ENCODE assay signal across 1 cellular context in the genomic region with DNA sequence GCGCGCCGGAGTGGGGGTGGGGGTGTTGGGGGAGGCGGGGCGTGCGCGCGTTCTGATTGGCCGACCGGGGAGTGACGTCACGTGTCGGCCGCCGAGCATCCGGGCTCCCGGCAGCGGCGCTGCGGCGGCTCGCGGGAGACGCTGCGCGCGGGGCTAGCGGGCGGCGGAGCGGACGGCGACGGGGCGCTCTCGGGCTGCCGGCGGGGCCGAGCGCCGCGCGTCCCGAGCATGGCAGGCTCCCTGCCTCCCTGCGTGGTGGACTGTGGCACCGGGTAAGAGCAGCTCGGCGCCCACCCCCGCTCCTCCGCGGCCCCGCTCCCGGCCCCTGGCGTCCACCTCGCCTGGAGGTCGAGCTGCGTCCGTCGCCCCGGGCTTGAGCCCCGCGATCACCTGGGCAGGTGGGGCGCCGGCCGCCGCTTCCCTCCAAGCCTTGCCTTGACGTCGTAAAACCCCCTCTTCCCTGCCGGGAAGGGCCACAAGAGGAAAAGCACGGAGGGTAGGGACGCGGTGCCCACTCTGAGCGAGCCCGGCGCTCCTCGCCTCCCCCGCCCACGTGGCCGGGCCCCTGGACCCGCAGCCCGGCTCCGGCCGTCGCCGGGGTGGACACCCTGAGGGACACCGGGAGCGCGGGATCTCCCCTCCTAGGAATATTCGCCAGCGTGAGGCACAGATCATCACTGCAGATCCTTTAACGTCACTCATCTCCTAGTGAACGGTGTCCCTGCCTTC.
A peak's percentile ranks its signal among the peaks of the same experiment; 100 is the strongest.
TF ChIP-seq lines count a peak whose summit lies in the region.

A gene (plus strand): TSS at position 98 of the 729 bp plus-strand sequence. CDS start 131 bp downstream, at position 229.

TF ChIP-seq in HepG2, 621 proteins besides CTCF, POLR2A, EP300 and RAD21 (continued from another document and continues in another):
- TF ChIP-seq, protein P1, sequence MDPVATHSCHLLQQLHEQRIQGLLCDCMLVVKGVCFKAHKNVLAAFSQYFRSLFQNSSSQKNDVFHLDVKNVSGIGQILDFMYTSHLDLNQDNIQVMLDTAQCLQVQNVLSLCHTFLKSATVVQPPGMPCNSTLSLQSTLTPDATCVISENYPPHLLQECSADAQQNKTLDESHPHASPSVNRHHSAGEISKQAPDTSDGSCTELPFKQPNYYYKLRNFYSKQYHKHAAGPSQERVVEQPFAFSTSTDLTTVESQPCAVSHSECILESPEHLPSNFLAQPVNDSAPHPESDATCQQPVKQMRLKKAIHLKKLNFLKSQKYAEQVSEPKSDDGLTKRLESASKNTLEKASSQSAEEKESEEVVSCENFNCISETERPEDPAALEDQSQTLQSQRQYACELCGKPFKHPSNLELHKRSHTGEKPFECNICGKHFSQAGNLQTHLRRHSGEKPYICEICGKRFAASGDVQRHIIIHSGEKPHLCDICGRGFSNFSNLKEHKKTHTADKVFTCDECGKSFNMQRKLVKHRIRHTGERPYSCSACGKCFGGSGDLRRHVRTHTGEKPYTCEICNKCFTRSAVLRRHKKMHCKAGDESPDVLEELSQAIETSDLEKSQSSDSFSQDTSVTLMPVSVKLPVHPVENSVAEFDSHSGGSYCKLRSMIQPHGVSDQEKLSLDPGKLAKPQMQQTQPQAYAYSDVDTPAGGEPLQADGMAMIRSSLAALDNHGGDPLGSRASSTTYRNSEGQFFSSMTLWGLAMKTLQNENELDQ (CRISPR knock-in tag; IDR thresholded peaks at IDR 0.05; ENCODE audit: borderline replicate concordance): no peak
- TF ChIP-seq MYNN (CRISPR knock-in tag; IDR thresholded peaks at IDR 0.05; ENCODE audit: low read depth) (no peak), ZNF230 (CRISPR knock-in tag; IDR thresholded peaks at IDR 0.05) (peak; percentile 53; the same call in 1 of the 2 replicates), HNRNPLL (IDR thresholded peaks at IDR 0.05; ENCODE audit: low read depth, low read length, poor library complexity, severe bottlenecking) (no peak), SMAD9 (CRISPR knock-in tag; IDR thresholded peaks at IDR 0.05) (no peak), ELF3 (CRISPR knock-in tag; IDR thresholded peaks at IDR 0.05) (peak; percentile 35; the same call in 1 of the 2 replicates), SKI (IDR thresholded peaks at IDR 0.05; ENCODE audit: partially characterized antibody) (no peak), MED13 (CRISPR knock-in tag; IDR thresholded peaks at IDR 0.05) (no peak), ZNF549 (CRISPR knock-in tag; IDR thresholded peaks at IDR 0.05) (no peak), ZNF790 (CRISPR knock-in tag; IDR thresholded peaks at IDR 0.05; ENCODE audit: borderline replicate concordance) (no peak; the same call in 1 of the 2 replicates), ARID2 (CRISPR knock-in tag; IDR thresholded peaks at IDR 0.05; ENCODE audit: borderline replicate concordance) (peak; percentile 85; the same call in 1 of the 2 replicates), ZNF12 (CRISPR knock-in tag; IDR thresholded peaks at IDR 0.05) (no peak), KDM6A (CRISPR knock-in tag; IDR thresholded peaks at IDR 0.05; ENCODE audit: low read depth) (no peak), PHB2 (IDR thresholded peaks at IDR 0.05; ENCODE audit: partially characterized antibody) (no peak), CHD4 (IDR thresholded peaks at IDR 0.05; ENCODE audit: borderline replicate concordance, low read length) (no peak), ZNF773 (CRISPR knock-in tag; IDR thresholded peaks at IDR 0.05; ENCODE audit: borderline replicate concordance) (no peak), ATF7 (IDR thresholded peaks at IDR 0.05) (no peak), ATF7 (CRISPR knock-in tag; IDR thresholded peaks at IDR 0.05) (no peak), ZBTB21 (CRISPR knock-in tag; IDR thresholded peaks at IDR 0.05) (no peak), NFYC (CRISPR knock-in tag; IDR thresholded peaks at IDR 0.05) (peak; percentile 63), ZFP37 (CRISPR knock-in tag; IDR thresholded peaks at IDR 0.05; ENCODE audit: borderline replicate concordance) (no peak), ASH2L (IDR thresholded peaks at IDR 0.05; ENCODE audit: insufficient read length, low read depth, low read length) (peak; percentile 80), JARID2 (CRISPR knock-in tag; IDR thresholded peaks at IDR 0.05; ENCODE audit: insufficient replicate concordance) (no peak), ZSCAN30 (CRISPR knock-in tag; IDR thresholded peaks at IDR 0.05) (no peak), JUND (CRISPR knock-in tag; IDR thresholded peaks at IDR 0.05) (no peak)
- TF ChIP-seq, protein P2, sequence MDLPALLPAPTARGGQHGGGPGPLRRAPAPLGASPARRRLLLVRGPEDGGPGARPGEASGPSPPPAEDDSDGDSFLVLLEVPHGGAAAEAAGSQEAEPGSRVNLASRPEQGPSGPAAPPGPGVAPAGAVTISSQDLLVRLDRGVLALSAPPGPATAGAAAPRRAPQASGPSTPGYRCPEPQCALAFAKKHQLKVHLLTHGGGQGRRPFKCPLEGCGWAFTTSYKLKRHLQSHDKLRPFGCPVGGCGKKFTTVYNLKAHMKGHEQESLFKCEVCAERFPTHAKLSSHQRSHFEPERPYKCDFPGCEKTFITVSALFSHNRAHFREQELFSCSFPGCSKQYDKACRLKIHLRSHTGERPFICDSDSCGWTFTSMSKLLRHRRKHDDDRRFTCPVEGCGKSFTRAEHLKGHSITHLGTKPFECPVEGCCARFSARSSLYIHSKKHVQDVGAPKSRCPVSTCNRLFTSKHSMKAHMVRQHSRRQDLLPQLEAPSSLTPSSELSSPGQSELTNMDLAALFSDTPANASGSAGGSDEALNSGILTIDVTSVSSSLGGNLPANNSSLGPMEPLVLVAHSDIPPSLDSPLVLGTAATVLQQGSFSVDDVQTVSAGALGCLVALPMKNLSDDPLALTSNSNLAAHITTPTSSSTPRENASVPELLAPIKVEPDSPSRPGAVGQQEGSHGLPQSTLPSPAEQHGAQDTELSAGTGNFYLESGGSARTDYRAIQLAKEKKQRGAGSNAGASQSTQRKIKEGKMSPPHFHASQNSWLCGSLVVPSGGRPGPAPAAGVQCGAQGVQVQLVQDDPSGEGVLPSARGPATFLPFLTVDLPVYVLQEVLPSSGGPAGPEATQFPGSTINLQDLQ (CRISPR knock-in tag; IDR thresholded peaks at IDR 0.05): no peak
- TF ChIP-seq, protein P3, sequence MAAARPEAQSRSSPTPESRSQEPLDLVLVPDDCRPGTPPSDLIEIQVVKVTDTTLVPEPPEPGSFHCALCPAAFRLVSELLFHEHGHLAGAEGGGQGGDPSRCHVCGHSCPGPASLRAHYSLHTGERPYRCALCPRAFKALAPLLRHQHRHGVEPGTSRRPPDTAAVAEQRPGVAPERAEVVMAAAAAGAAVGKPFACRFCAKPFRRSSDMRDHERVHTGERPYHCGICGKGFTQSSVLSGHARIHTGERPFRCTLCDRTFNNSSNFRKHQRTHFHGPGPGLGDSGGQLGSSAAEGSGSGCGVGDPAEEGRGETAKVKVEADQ (CRISPR knock-in tag; IDR thresholded peaks at IDR 0.05; ENCODE audit: borderline replicate concordance): 0 out of 2 replicates have a peak, but pooled peaks have one; percentile 39
- TF ChIP-seq, protein P4, sequence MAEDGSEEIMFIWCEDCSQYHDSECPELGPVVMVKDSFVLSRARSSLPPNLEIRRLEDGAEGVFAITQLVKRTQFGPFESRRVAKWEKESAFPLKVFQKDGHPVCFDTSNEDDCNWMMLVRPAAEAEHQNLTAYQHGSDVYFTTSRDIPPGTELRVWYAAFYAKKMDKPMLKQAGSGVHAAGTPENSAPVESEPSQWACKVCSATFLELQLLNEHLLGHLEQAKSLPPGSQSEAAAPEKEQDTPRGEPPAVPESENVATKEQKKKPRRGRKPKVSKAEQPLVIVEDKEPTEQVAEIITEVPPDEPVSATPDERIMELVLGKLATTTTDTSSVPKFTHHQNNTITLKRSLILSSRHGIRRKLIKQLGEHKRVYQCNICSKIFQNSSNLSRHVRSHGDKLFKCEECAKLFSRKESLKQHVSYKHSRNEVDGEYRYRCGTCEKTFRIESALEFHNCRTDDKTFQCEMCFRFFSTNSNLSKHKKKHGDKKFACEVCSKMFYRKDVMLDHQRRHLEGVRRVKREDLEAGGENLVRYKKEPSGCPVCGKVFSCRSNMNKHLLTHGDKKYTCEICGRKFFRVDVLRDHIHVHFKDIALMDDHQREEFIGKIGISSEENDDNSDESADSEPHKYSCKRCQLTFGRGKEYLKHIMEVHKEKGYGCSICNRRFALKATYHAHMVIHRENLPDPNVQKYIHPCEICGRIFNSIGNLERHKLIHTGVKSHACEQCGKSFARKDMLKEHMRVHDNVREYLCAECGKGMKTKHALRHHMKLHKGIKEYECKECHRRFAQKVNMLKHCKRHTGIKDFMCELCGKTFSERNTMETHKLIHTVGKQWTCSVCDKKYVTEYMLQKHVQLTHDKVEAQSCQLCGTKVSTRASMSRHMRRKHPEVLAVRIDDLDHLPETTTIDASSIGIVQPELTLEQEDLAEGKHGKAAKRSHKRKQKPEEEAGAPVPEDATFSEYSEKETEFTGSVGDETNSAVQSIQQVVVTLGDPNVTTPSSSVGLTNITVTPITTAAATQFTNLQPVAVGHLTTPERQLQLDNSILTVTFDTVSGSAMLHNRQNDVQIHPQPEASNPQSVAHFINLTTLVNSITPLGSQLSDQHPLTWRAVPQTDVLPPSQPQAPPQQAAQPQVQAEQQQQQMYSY (CRISPR knock-in tag; IDR thresholded peaks at IDR 0.05): no peak
- TF ChIP-seq, protein P5, sequence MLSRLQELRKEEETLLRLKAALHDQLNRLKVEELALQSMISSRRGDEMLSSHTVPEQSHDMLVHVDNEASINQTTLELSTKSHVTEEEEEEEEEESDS (CRISPR knock-in tag; IDR thresholded peaks at IDR 0.05; ENCODE audit: borderline replicate concordance): no peak
- TF ChIP-seq, protein P6, sequence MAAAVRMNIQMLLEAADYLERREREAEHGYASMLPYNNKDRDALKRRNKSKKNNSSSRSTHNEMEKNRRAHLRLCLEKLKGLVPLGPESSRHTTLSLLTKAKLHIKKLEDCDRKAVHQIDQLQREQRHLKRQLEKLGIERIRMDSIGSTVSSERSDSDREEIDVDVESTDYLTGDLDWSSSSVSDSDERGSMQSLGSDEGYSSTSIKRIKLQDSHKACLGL (CRISPR knock-in tag; IDR thresholded peaks at IDR 0.05): peak; percentile 77; the same call in 1 of the 2 replicates
- TF ChIP-seq, protein P7, sequence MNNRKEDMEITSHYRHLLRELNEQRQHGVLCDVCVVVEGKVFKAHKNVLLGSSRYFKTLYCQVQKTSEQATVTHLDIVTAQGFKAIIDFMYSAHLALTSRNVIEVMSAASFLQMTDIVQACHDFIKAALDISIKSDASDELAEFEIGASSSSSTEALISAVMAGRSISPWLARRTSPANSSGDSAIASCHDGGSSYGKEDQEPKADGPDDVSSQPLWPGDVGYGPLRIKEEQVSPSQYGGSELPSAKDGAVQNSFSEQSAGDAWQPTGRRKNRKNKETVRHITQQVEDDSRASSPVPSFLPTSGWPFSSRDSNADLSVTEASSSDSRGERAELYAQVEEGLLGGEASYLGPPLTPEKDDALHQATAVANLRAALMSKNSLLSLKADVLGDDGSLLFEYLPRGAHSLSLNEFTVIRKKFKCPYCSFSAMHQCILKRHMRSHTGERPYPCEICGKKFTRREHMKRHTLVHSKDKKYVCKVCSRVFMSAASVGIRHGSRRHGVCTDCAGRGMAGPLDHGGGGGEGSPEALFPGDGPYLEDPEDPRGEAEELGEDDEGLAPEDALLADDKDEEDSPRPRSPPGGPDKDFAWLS (CRISPR knock-in tag; IDR thresholded peaks at IDR 0.05; ENCODE audit: borderline replicate concordance): peak; percentile 47; the same call in 1 of the 2 replicates
- TF ChIP-seq, protein P8, sequence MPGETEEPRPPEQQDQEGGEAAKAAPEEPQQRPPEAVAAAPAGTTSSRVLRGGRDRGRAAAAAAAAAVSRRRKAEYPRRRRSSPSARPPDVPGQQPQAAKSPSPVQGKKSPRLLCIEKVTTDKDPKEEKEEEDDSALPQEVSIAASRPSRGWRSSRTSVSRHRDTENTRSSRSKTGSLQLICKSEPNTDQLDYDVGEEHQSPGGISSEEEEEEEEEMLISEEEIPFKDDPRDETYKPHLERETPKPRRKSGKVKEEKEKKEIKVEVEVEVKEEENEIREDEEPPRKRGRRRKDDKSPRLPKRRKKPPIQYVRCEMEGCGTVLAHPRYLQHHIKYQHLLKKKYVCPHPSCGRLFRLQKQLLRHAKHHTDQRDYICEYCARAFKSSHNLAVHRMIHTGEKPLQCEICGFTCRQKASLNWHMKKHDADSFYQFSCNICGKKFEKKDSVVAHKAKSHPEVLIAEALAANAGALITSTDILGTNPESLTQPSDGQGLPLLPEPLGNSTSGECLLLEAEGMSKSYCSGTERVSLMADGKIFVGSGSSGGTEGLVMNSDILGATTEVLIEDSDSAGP (CRISPR knock-in tag; IDR thresholded peaks at IDR 0.05; ENCODE audit: borderline replicate concordance): peak; percentile 73; the same call in 1 of the 2 replicates
- TF ChIP-seq, protein P9, sequence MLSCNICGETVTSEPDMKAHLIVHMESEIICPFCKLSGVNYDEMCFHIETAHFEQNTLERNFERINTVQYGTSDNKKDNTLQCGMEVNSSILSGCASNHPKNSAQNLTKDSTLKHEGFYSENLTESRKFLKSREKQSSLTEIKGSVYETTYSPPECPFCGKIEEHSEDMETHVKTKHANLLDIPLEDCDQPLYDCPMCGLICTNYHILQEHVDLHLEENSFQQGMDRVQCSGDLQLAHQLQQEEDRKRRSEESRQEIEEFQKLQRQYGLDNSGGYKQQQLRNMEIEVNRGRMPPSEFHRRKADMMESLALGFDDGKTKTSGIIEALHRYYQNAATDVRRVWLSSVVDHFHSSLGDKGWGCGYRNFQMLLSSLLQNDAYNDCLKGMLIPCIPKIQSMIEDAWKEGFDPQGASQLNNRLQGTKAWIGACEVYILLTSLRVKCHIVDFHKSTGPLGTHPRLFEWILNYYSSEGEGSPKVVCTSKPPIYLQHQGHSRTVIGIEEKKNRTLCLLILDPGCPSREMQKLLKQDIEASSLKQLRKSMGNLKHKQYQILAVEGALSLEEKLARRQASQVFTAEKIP (CRISPR knock-in tag; IDR thresholded peaks at IDR 0.05; ENCODE audit: borderline replicate concordance): no peak
- TF ChIP-seq, protein P10, sequence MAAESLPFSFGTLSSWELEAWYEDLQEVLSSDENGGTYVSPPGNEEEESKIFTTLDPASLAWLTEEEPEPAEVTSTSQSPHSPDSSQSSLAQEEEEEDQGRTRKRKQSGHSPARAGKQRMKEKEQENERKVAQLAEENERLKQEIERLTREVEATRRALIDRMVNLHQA (CRISPR knock-in tag; IDR thresholded peaks at IDR 0.05): no peak
- TF ChIP-seq, protein P11, sequence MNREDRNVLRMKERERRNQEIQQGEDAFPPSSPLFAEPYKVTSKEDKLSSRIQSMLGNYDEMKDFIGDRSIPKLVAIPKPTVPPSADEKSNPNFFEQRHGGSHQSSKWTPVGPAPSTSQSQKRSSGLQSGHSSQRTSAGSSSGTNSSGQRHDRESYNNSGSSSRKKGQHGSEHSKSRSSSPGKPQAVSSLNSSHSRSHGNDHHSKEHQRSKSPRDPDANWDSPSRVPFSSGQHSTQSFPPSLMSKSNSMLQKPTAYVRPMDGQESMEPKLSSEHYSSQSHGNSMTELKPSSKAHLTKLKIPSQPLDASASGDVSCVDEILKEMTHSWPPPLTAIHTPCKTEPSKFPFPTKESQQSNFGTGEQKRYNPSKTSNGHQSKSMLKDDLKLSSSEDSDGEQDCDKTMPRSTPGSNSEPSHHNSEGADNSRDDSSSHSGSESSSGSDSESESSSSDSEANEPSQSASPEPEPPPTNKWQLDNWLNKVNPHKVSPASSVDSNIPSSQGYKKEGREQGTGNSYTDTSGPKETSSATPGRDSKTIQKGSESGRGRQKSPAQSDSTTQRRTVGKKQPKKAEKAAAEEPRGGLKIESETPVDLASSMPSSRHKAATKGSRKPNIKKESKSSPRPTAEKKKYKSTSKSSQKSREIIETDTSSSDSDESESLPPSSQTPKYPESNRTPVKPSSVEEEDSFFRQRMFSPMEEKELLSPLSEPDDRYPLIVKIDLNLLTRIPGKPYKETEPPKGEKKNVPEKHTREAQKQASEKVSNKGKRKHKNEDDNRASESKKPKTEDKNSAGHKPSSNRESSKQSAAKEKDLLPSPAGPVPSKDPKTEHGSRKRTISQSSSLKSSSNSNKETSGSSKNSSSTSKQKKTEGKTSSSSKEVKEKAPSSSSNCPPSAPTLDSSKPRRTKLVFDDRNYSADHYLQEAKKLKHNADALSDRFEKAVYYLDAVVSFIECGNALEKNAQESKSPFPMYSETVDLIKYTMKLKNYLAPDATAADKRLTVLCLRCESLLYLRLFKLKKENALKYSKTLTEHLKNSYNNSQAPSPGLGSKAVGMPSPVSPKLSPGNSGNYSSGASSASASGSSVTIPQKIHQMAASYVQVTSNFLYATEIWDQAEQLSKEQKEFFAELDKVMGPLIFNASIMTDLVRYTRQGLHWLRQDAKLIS (CRISPR knock-in tag; IDR thresholded peaks at IDR 0.05): no peak
